ENCODE assay signal across 9 cellular contexts in the genomic region with DNA sequence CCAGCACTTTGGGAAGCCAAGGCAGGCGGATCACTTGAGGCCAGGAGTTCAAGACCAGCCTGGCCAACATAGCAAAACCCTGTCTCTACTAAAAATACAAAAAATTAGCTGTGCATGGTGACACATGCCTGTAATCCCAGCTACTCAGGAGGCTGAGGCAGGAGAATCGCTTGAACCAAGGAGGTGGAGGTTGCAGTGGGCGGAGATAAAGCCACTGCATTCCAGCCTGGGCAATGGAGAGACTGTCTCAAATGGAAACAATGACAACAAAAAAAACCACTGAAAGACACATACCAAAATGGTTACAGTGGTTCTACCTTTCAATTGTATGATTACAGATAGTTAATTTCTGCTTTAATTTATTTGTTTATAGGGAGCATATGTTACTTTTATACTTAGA. TPM values are rescaled to one million over a fixed set of nuclear protein-coding genes. Genes with fewer than 3 reads are reported as not detected.
DNase-seq lines count a peak whose midpoint lies in the region; ATAC-seq, FAIRE-seq and TF ChIP-seq lines count a peak whose summit lies in the region.
"Not testable (repeated sequence)": the region's sequence is repeated elsewhere in the genome, so short reads cannot be mapped to it uniquely, and the experiment has no call there.
"Had no signal": no experiment of that assay in that cellular context is flagged by ENCODE, and none has a peak within 500 bp of the region (broad histone marks: within the 10 kb centered on the region; RNA-seq: fewer than 3 reads in every experiment).

No MANE protein-coding gene starts in this region.

- H3K4me2 ChIP-seq in OCI-LY1 (ENCODE audit: low read length) = peak overlapping the region; percentile 26; the same call in 1 of the 2 replicates
- H3K4me2 ChIP-seq in K562 (ENCODE audit: insufficient read depth, low read length) = not testable (repeated sequence)

- ATAC-seq in K562 = not testable (repeated sequence)

- not testable (repeated sequence) for H3K4me3 ChIP-seq in HEK293 (ENCODE audit: low read depth, low read length); OCI-LY1 (ENCODE audit: low read depth, low read length, poor library complexity, severe bottlenecking); K562

- not testable (repeated sequence) for H3K27me3 ChIP-seq in OCI-LY1 (ENCODE audit: insufficient read depth, low read length); K562 (ENCODE audit: control insufficient read depth in 2 of 2, insufficient read depth in 2 of 2, low read length in 2 of 2)

- in situ Hi-C loops in K562 (cut with MboI) = not testable (repeated sequence)

- not testable (repeated sequence) for H3K27ac ChIP-seq in HEK293 (ENCODE audit: extremely low read depth, low read depth, low read length); K562 (ENCODE audit: extremely low read depth, low read depth, low read length)
- H3K27ac ChIP-seq in OCI-LY1 (ENCODE audit: low read depth, low read length, poor library complexity, severe bottlenecking) = peak overlapping the region; percentile 35

- intact Hi-C loops in activated CD4-positive, alpha-beta memory T cell treated with anti-CD3 and anti-CD28 coated beads for 36 hours (cut with micrococcal nuclease); activated naive CD4-positive, alpha-beta T cell treated with anti-CD3 and anti-CD28 coated beads for 36 hours (cut with micrococcal nuclease); K562 (cut with micrococcal nuclease): not testable (repeated sequence)

- H4K20me1 ChIP-seq in OCI-LY1 (ENCODE audit: insufficient read depth, low read length) = not testable (repeated sequence)
- peaks cover 15% of the 10 kb centered on the region for H4K20me1 ChIP-seq in K562 (replicated peaks; ENCODE audit: control insufficient read depth, insufficient read depth, low read length)

- peak; percentile 54 for DNase-seq in activated CD4-positive, alpha-beta memory T cell treated with anti-CD3 and anti-CD28 coated beads for 36 hours
- DNase-seq in activated naive CD4-positive, alpha-beta T cell treated with anti-CD3 and anti-CD28 coated beads for 36 hours = peak; percentile 26
- not testable (repeated sequence) for DNase-seq in K562 (ENCODE audit: extremely low read depth in 1 of 4, low spot score in 3 of 4)
- peak; percentile 8 to 28 for DNase-seq in stimulated activated CD4-positive, alpha-beta T cell treated with anti-CD3 and anti-CD28 coated beads, Interleukin-12 subunit alpha, Interleukin-12 subunit beta, amount 100 ng/mL, for 24 hours (ENCODE audit: low read depth in 2 of 2)
- peak; percentile 24 to 30 for DNase-seq in stimulated activated CD4-positive, alpha-beta T cell treated with anti-CD3 and anti-CD28 coated beads, Interleukin-4, amount 100 ng/mL, for 48 hours (ENCODE audit: low read depth in 2 of 2)

- not testable (repeated sequence) for H3K9me3 ChIP-seq in HEK293 (ENCODE audit: control insufficient read depth, insufficient read depth, low read depth, low read length); OCI-LY1 (ENCODE audit: low read length); K562 (replicated peaks; ENCODE audit: control insufficient read depth, insufficient read depth, low read depth, low read length)

- not testable (repeated sequence) for H3K9me1 ChIP-seq in K562 (ENCODE audit: control insufficient read depth, insufficient read depth, low read length)

- H3K4me1 Mint-ChIP-seq in activated CD4-positive, alpha-beta memory T cell treated with anti-CD3 and anti-CD28 coated beads for 36 hours (ENCODE audit: low read depth) = peaks cover 45% of the 10 kb centered on the region
- H3K4me1 Mint-ChIP-seq in activated naive CD4-positive, alpha-beta T cell treated with anti-CD3 and anti-CD28 coated beads for 36 hours (ENCODE audit: low read depth) = peaks cover 44% of the 10 kb centered on the region

- H3K36me3 ChIP-seq in HEK293 (ENCODE audit: control insufficient read depth in 2 of 2, insufficient read depth in 1 of 2, low read length in 2 of 2) = peaks cover 0 to 29% of the 10 kb centered on the region in 2 experiments; a peak in 1 of 3 replicates
- H3K36me3 ChIP-seq in OCI-LY1 (ENCODE audit: insufficient read depth, low read length) = not testable (repeated sequence)
- H3K36me3 ChIP-seq in K562 (ENCODE audit: control insufficient read depth, insufficient read depth, low read length) = peaks cover 26% of the 10 kb centered on the region; the same call in 2 of the 3 replicates

- not testable (repeated sequence) for H3K4me3 Mint-ChIP-seq in activated CD4-positive, alpha-beta memory T cell treated with anti-CD3 and anti-CD28 coated beads for 36 hours; activated naive CD4-positive, alpha-beta T cell treated with anti-CD3 and anti-CD28 coated beads for 36 hours

- not testable (repeated sequence) for FAIRE-seq in K562 (lab: Jason Lieb, UNC)

- not testable (repeated sequence) for TF ChIP-seq CTCF in HEK293 (tag by site-specific recombination; IDR thresholded peaks at IDR 0.05); OCI-LY1 (IDR thresholded peaks at IDR 0.05; ENCODE audit: low read length); K562 (IDR thresholded peaks at IDR 0.05 in 2 of 3, conservative IDR thresholded peaks at IDR 0.05 in 1 of 3; ENCODE audit: insufficient read depth in 2 of 3, low read depth in 1 of 3, low read length in 3 of 3)

- H3F3A ChIP-seq in OCI-LY1 (ENCODE audit: insufficient read depth, low read length) = not testable (repeated sequence)

- POLR2A ChIA-PET in HEK293 (lab: Yijun Ruan, JAX) = not testable (repeated sequence)
- POLR2A ChIA-PET in activated CD4-positive, alpha-beta memory T cell treated with anti-CD3 and anti-CD28 coated beads for 36 hours (lab: Charles Lee) = interaction anchor here (0.9 kb wide), 1 partner anchor 23 kb away, joined by 3 read pairs; no protein-coding TSS in a partner anchor
- POLR2A ChIA-PET in K562 (lab: Yijun Ruan, JAX) = interaction anchor here (1.5 to 2.0 kb wide), 2 partner anchors 12 to 27 kb away, joined by 4 to 10 read pairs; no protein-coding TSS in a partner anchor

- H3K9me2 ChIP-seq in OCI-LY1 (ENCODE audit: low read depth, low read length) = not testable (repeated sequence)

- CTCF ChIA-PET in HEK293 (lab: Yijun Ruan, JAX) = interaction anchor here (1.3 to 1.5 kb wide), 2 partner anchors 28 to 75 kb away, joined by 3 read pairs; a partner anchor contains a TSS
- CTCF ChIA-PET in activated CD4-positive, alpha-beta memory T cell treated with anti-CD3 and anti-CD28 coated beads for 36 hours (lab: Charles Lee) = interaction anchor here (0.8 to 1.6 kb wide), 2 partner anchors 27 to 64 kb away, joined by 4 to 9 read pairs; no protein-coding TSS in a partner anchor
- CTCF ChIA-PET in activated naive CD4-positive, alpha-beta T cell treated with anti-CD3 and anti-CD28 coated beads for 36 hours (lab: Charles Lee) = interaction anchor here (0.8 to 1.2 kb wide), 3 partner anchors 22 to 75 kb away, joined by 3 to 6 read pairs (median 3); a partner anchor contains a TSS
- CTCF ChIA-PET in K562 (lab: Yijun Ruan, JAX; ENCODE audit: low intra/inter-chr PET ratio) = not testable (repeated sequence)

- H3K9ac ChIP-seq in OCI-LY1 (ENCODE audit: low read length); K562 (ENCODE audit: insufficient read depth in 1 of 2, low read depth in 2 of 2, low read length in 2 of 2): not testable (repeated sequence)

- not testable (repeated sequence) for BruUV-seq in K562 (replicated peaks; lab: Mats Ljungman, UMichigan)

- H3K79me2 ChIP-seq in OCI-LY1 (ENCODE audit: insufficient read depth, low read length) (peaks cover 82% of the 10 kb centered on the region), K562 (ENCODE audit: control insufficient read depth, insufficient read depth, low read length) (peaks cover 78% of the 10 kb centered on the region)

- H3K36me3 Mint-ChIP-seq in activated CD4-positive, alpha-beta memory T cell treated with anti-CD3 and anti-CD28 coated beads for 36 hours; activated naive CD4-positive, alpha-beta T cell treated with anti-CD3 and anti-CD28 coated beads for 36 hours (ENCODE audit: low read depth): not testable (repeated sequence)

- not testable (repeated sequence) for H3K4me1 ChIP-seq in HEK293 (ENCODE audit: control insufficient read depth, insufficient read depth, low read length)
- H3K4me1 ChIP-seq in OCI-LY1 (ENCODE audit: insufficient read depth, low read length, severe bottlenecking) (peaks cover 57% of the 10 kb centered on the region), K562 (replicated peaks in 1 of 2; ENCODE audit: control insufficient read depth in 2 of 2, insufficient read depth in 2 of 2, low read length in 2 of 2) (peaks cover 4 to 16% of the 10 kb centered on the region in 2 experiments; a peak in 3 of 5 replicates)

- H3K27me3 Mint-ChIP-seq in activated CD4-positive, alpha-beta memory T cell treated with anti-CD3 and anti-CD28 coated beads for 36 hours; activated naive CD4-positive, alpha-beta T cell treated with anti-CD3 and anti-CD28 coated beads for 36 hours (ENCODE audit: low read depth): not testable (repeated sequence)

- TF ChIP-seq RAD21 in K562 (CRISPR knock-in tag; conservative IDR thresholded peaks at IDR 0.05 in 1 of 2, IDR thresholded peaks at IDR 0.05 in 1 of 2) = not testable (repeated sequence)

- not testable (repeated sequence) for TF ChIP-seq EP300 in K562 (IDR thresholded peaks at IDR 0.05; ENCODE audit: low read length)

- H2AFZ ChIP-seq in OCI-LY1 (ENCODE audit: low read length); K562 (ENCODE audit: low read depth, low read length): not testable (repeated sequence)

- WGBS in K562 (ENCODE audit: insufficient coverage, low coverage, missing lambda C conversion rate) = 76% methylated on average over 3 of the region's 3 CpGs

- TF ChIP-seq POLR2A in K562 (conservative IDR thresholded peaks at IDR 0.05) = not testable (repeated sequence)

- H3K9me3 Mint-ChIP-seq in activated CD4-positive, alpha-beta memory T cell treated with anti-CD3 and anti-CD28 coated beads for 36 hours; activated naive CD4-positive, alpha-beta T cell treated with anti-CD3 and anti-CD28 coated beads for 36 hours: not testable (repeated sequence)

- not testable (repeated sequence) for H3K27ac Mint-ChIP-seq in activated CD4-positive, alpha-beta memory T cell treated with anti-CD3 and anti-CD28 coated beads for 36 hours; activated naive CD4-positive, alpha-beta T cell treated with anti-CD3 and anti-CD28 coated beads for 36 hours

RNA-seq across cellular contexts. Expression of a gene that starts 4.8 kb away (rescaled TPM):
- total RNA-seq in activated CD4-positive, alpha-beta memory T cell treated with anti-CD3 and anti-CD28 coated beads for 36 hours = 10 to 100 TPM; 37.5 to 37.6 TPM
- total RNA-seq in activated naive CD4-positive, alpha-beta T cell treated with anti-CD3 and anti-CD28 coated beads for 36 hours = 10 to 100 TPM; 36.9 to 41.3 TPM
- total RNA-seq in K562 (2011; cell fraction: chromatin; rRNA removed; ENCODE audit: low replicate concordance) = 203 and 232 TPM in 2 replicates
- 178 and 187 TPM in 2 replicates for total RNA-seq in K562 (2011; cell fraction: nucleolus; rRNA removed)
- 182 and 207 TPM in 2 replicates for total RNA-seq in K562 (2011; cell fraction: nucleoplasm; rRNA removed)
- 43.8 and 50.9 TPM in 2 replicates for total RNA-seq in K562 (2014; rRNA removed)
- 31.7 and 32.0 TPM in 2 replicates for total RNA-seq in K562 (2014; rRNA removed; fragmentation: Illumina TruSeq; extraction: Trizol)
- 35.7 and 40.3 TPM in 2 replicates for total RNA-seq in K562 (2015; rRNA removed; fragmentation: Illumina TruSeq; extraction: Trizol)
- total RNA-seq in K562 (2021) = 46.6 and 53.9 TPM in 2 replicates
- 47.5 and 57.6 TPM in 2 replicates for polyA plus RNA-seq in K562 (2011; rRNA removed)
- polyA plus RNA-seq in K562 (2011; cell fraction: cytosol; rRNA removed) = 34.2 and 40.0 TPM in 2 replicates
- 123 and 127 TPM in 2 replicates for polyA plus RNA-seq in K562 (2011; cell fraction: nucleus; rRNA removed)
- polyA plus RNA-seq in K562 (2012) = 53.2 and 68.8 TPM in 2 replicates
- 47.5 and 50.6 TPM in 2 replicates for polyA plus RNA-seq in K562 (2014; fragmentation: Illumina TruSeq; extraction: Trizol)
- polyA plus RNA-seq in K562 (2014; fragmentation: Nextera tagmentation; extraction: Ambion mirVana) = 1 to 10 TPM; 2.8 to 4.3 TPM
- 47.3 and 52.6 TPM in 2 replicates for polyA plus RNA-seq in K562 (2014; rRNA removed)
- 74.1 and 90.4 TPM in 2 replicates for polyA minus RNA-seq in K562 (2011; rRNA and poly(A)+ RNA removed)
- 38.7 and 55.3 TPM in 2 replicates for polyA minus RNA-seq in K562 (2011; cell fraction: cytosol; rRNA and poly(A)+ RNA removed)
- 101 and 126 TPM in 2 replicates for polyA minus RNA-seq in K562 (2011; cell fraction: nucleus; rRNA and poly(A)+ RNA removed)

RNA-seq across cellular contexts. Expression of a gene that starts 33.0 kb away (rescaled TPM):
- total RNA-seq in activated CD4-positive, alpha-beta memory T cell treated with anti-CD3 and anti-CD28 coated beads for 36 hours = 10 to 100 TPM; 13.1 to 13.8 TPM
- 1 to 10 TPM; 5.8 to 7.5 TPM for total RNA-seq in activated naive CD4-positive, alpha-beta T cell treated with anti-CD3 and anti-CD28 coated beads for 36 hours
- 41.6 and 67.8 TPM in 2 replicates for total RNA-seq in K562 (2011; cell fraction: chromatin; rRNA removed; ENCODE audit: low replicate concordance)
- total RNA-seq in K562 (2011; cell fraction: nucleolus; rRNA removed) = 17.2 and 22.9 TPM in 2 replicates
- 32.9 and 33.4 TPM in 2 replicates for total RNA-seq in K562 (2011; cell fraction: nucleoplasm; rRNA removed)
- total RNA-seq in K562 (2014; rRNA removed) (19.7 and 20.5 TPM in 2 replicates), K562 (2014; rRNA removed; fragmentation: Illumina TruSeq; extraction: Trizol) (31.5 and 36.4 TPM in 2 replicates), K562 (2015; rRNA removed; fragmentation: Illumina TruSeq; extraction: Trizol) (38.6 and 39.9 TPM in 2 replicates), K562 (2021) (26.4 and 27.7 TPM in 2 replicates)
- polyA plus RNA-seq in K562 (2011; rRNA removed) (41.2 and 45.7 TPM in 2 replicates), K562 (2014; fragmentation: Illumina TruSeq; extraction: Trizol) (24.1 and 26.9 TPM in 2 replicates), K562 (2014; fragmentation: Nextera tagmentation; extraction: Ambion mirVana) (10 to 100 TPM; 14.8 to 16.3 TPM), K562 (2014; rRNA removed) (25.8 and 31.0 TPM in 2 replicates)
- 14.2 and 29.2 TPM in 2 replicates for polyA plus RNA-seq in K562 (2011; cell fraction: cytosol; rRNA removed)
- polyA plus RNA-seq in K562 (2011; cell fraction: nucleus; rRNA removed) = 21.6 and 41.6 TPM in 2 replicates
- polyA plus RNA-seq in K562 (2012) = 30.0 and 50.6 TPM in 2 replicates
- polyA minus RNA-seq in K562 (2011; rRNA and poly(A)+ RNA removed) = 44.1 and 45.6 TPM in 2 replicates
- 13.4 and 18.9 TPM in 2 replicates for polyA minus RNA-seq in K562 (2011; cell fraction: cytosol; rRNA and poly(A)+ RNA removed)
- polyA minus RNA-seq in K562 (2011; cell fraction: nucleus; rRNA and poly(A)+ RNA removed) = 8.1 and 13.8 TPM in 2 replicates

RNA-seq across cellular contexts. Expression of a gene that starts 33.2 kb away (rescaled TPM):
- not detected for total RNA-seq in activated CD4-positive, alpha-beta memory T cell treated with anti-CD3 and anti-CD28 coated beads for 36 hours
- total RNA-seq in activated naive CD4-positive, alpha-beta T cell treated with anti-CD3 and anti-CD28 coated beads for 36 hours = not detected
- not detected in 2 replicates for total RNA-seq in K562 (2011; cell fraction: chromatin; rRNA removed; ENCODE audit: low replicate concordance)
- total RNA-seq in K562 (2011; cell fraction: nucleolus; rRNA removed) = not detected in 2 replicates
- total RNA-seq in K562 (2011; cell fraction: nucleoplasm; rRNA removed) = not detected in 2 replicates
- total RNA-seq in K562 (2014; rRNA removed) (not detected in 2 replicates), K562 (2014; rRNA removed; fragmentation: Illumina TruSeq; extraction: Trizol) (not detected in 2 replicates), K562 (2015; rRNA removed; fragmentation: Illumina TruSeq; extraction: Trizol) (not detected in 2 replicates), K562 (2021) (not detected in 2 replicates)
- polyA plus RNA-seq in K562 (2011; rRNA removed) (not detected in 2 replicates), K562 (2014; fragmentation: Illumina TruSeq; extraction: Trizol) (not detected in 2 replicates), K562 (2014; fragmentation: Nextera tagmentation; extraction: Ambion mirVana) (not detected), K562 (2014; rRNA removed) (0.01 and 0.23 TPM in 2 replicates)
- 0.03 TPM in 1 of 2 replicates, not detected in the other for polyA plus RNA-seq in K562 (2011; cell fraction: cytosol; rRNA removed)
- 0.04 and 0.20 TPM in 2 replicates for polyA plus RNA-seq in K562 (2011; cell fraction: nucleus; rRNA removed)
- 0.14 and 0.18 TPM in 2 replicates for polyA plus RNA-seq in K562 (2012)
- polyA minus RNA-seq in K562 (2011; rRNA and poly(A)+ RNA removed) = not detected in 2 replicates
- polyA minus RNA-seq in K562 (2011; cell fraction: cytosol; rRNA and poly(A)+ RNA removed) = not detected in 2 replicates
- not detected in 2 replicates for polyA minus RNA-seq in K562 (2011; cell fraction: nucleus; rRNA and poly(A)+ RNA removed)
- total RNA-seq: HFFc6, MCF 10A had no signal
